19 cellular contexts compared by ENCODE assay signal in the genomic region with DNA sequence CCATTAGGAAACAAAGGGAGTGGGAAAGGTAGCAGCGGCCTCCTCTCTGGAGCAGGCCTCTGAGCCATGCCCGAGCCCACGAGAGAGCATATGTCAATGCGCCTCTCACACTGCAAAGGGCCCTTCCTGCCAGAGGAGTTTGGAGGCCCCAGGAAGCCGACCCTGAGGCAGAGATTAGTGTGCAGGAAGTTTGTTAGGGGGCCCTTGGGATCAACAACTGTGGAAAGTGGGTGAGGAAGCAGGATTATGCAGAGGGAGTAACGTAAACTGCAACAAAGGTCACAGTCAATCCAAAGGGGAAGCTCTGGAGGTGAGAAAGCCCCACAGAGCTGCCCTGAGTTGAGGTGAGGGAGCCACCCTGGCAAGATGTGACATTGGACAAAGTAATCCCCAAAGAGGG. TPM values are rescaled to one million over a fixed set of nuclear protein-coding genes. Genes with fewer than 3 reads are reported as not detected.
DNase-seq lines count a peak whose midpoint lies in the region; ATAC-seq, FAIRE-seq and TF ChIP-seq lines count a peak whose summit lies in the region.
"Had no signal": no experiment of that assay in that cellular context is flagged by ENCODE, and none has a peak within 500 bp of the region (broad histone marks: within the 10 kb centered on the region; RNA-seq: fewer than 3 reads in every experiment).

No MANE protein-coding gene starts in this region.

- H3K9me3 Mint-ChIP-seq in endodermal cell, result peaks cover 54% of the 10 kb centered on the region
- no peaks in the 10 kb centered on the region for H3K9me3 Mint-ChIP-seq in activated CD4-positive, alpha-beta memory T cell treated with anti-CD3 and anti-CD28 coated beads for 36 hours

- WGBS in endodermal cell (ENCODE audit: insufficient coverage in 1 of 2, insufficient read length in 1 of 2), 2 experiments, result 83 to 84% methylated on average over 3 to 6 of the region's 6 CpGs

- no peak for ATAC-seq in Right ventricle myocardium inferior

- no peak overlapping the region for H3K4me3 Mint-ChIP-seq in endodermal cell
- H3K4me3 Mint-ChIP-seq in activated CD4-positive, alpha-beta memory T cell treated with anti-CD3 and anti-CD28 coated beads for 36 hours, result no peak overlapping the region

- no peaks in the 10 kb centered on the region for H3K27me3 Mint-ChIP-seq in endodermal cell (ENCODE audit: insufficient read depth)
- no peaks in the 10 kb centered on the region for H3K27me3 Mint-ChIP-seq in activated CD4-positive, alpha-beta memory T cell treated with anti-CD3 and anti-CD28 coated beads for 36 hours

- H3K4me1 ChIP-seq in cardiac muscle cell (ENCODE audit: low read depth), result peaks cover 22% of the 10 kb centered on the region
- H3K4me1 ChIP-seq in endodermal cell (ENCODE audit: control insufficient read depth, insufficient read depth, low read length), result peaks cover 5% of the 10 kb centered on the region
- peaks cover 31 to 41% of the 10 kb centered on the region in 2 experiments for H3K4me1 ChIP-seq in neutrophil (ENCODE audit: control insufficient read depth in 1 of 2, insufficient read depth in 1 of 2, low read depth in 1 of 2, low read length in 1 of 2)

- no peak overlapping the region for H3K9ac ChIP-seq in endodermal cell (ENCODE audit: extremely low read depth, low read length, poor library complexity, severe bottlenecking)
- H3K9ac ChIP-seq: BLaER1 treated with 17β-estradiol and CSF1 and Interleukin-3, amounts not matched to agents 10 nM and 100 nM had no signal

- TF ChIP-seq CTCF in cardiac muscle cell (IDR thresholded peaks at IDR 0.05; ENCODE audit: low read depth, low read length) (no peak), endodermal cell (conservative IDR thresholded peaks at IDR 0.05) (no peak), neutrophil (IDR thresholded peaks at IDR 0.05) (no peak)

- peaks cover 2% of the 10 kb centered on the region for H3K36me3 Mint-ChIP-seq in endodermal cell (ENCODE audit: low read depth)
- no peaks in the 10 kb centered on the region for H3K36me3 Mint-ChIP-seq in activated CD4-positive, alpha-beta memory T cell treated with anti-CD3 and anti-CD28 coated beads for 36 hours

- H3K4me1 Mint-ChIP-seq in endodermal cell, result peaks cover 27% of the 10 kb centered on the region
- peaks cover 14% of the 10 kb centered on the region for H3K4me1 Mint-ChIP-seq in activated CD4-positive, alpha-beta memory T cell treated with anti-CD3 and anti-CD28 coated beads for 36 hours (ENCODE audit: low read depth)

- no peaks in the 10 kb centered on the region for H3K27me3 ChIP-seq in cardiac muscle cell
- H3K27me3 ChIP-seq in endodermal cell (ENCODE audit: control insufficient read depth, insufficient read depth, low read length, poor library complexity, severe bottlenecking), result no peaks in the 10 kb centered on the region
- no peaks in the 10 kb centered on the region for H3K27me3 ChIP-seq in neutrophil

- POLR2A ChIA-PET in activated CD4-positive, alpha-beta memory T cell treated with anti-CD3 and anti-CD28 coated beads for 36 hours (lab: Charles Lee), result interaction anchor here (1.1 kb wide), 1 partner anchor 13 kb away, joined by 3 read pairs; no protein-coding TSS in a partner anchor

- no peak for FAIRE-seq in GM12891 (lab: Jason Lieb, UNC)
- no peak for FAIRE-seq in H54 (lab: Jason Lieb, UNC)

- H3K4me3 ChIP-seq in cardiac muscle cell (no peak overlapping the region), endodermal cell (ENCODE audit: low read length) (no peak overlapping the region), neutrophil (ENCODE audit: low read depth in 1 of 2, low read length in 1 of 2) (no peak overlapping the region)
- H3K4me3 ChIP-seq: BLaER1 treated with 17β-estradiol and CSF1 and Interleukin-3, amounts not matched to agents 10 nM and 100 nM had no signal

- H3K27ac Mint-ChIP-seq in endodermal cell, result peak overlapping the region; percentile 86
- H3K27ac Mint-ChIP-seq in activated CD4-positive, alpha-beta memory T cell treated with anti-CD3 and anti-CD28 coated beads for 36 hours, result no peak overlapping the region

- peak overlapping the region; percentile 64 for H3K27ac ChIP-seq in cardiac muscle cell
- H3K27ac ChIP-seq in endodermal cell (ENCODE audit: low read depth, low read length), result no peak overlapping the region
- H3K27ac ChIP-seq in neutrophil, result peak overlapping the region; percentile 69
- H3K27ac ChIP-seq: RWPE1 had no signal

- TF ChIP-seq POLR2A in GM12891 (IDR thresholded peaks at IDR 0.05; ENCODE audit: low read depth, low read length), result no peak
- TF ChIP-seq POLR2A in H54 (IDR thresholded peaks at IDR 0.05; ENCODE audit: low read depth, low read length), result no peak

- H3K36me3 ChIP-seq in cardiac muscle cell (no peaks in the 10 kb centered on the region), endodermal cell (ENCODE audit: control insufficient read depth, insufficient read depth, low read length) (no peaks in the 10 kb centered on the region), neutrophil (no peaks in the 10 kb centered on the region)
- H3K36me3 ChIP-seq: BLaER1 treated with 17β-estradiol and CSF1 and Interleukin-3, amounts not matched to agents 10 nM and 100 nM had no signal

- intact Hi-C loops in Right ventricle myocardium inferior (cut with DNase I), result no loop called here
- intact Hi-C loops in activated CD4-positive, alpha-beta memory T cell treated with anti-CD3 and anti-CD28 coated beads for 36 hours (cut with micrococcal nuclease), result no loop called here

- H3K9me3 ChIP-seq in cardiac muscle cell (ENCODE audit: low read depth) (no peaks in the 10 kb centered on the region), endodermal cell (ENCODE audit: control insufficient read depth, low read length) (no peaks in the 10 kb centered on the region), neutrophil (no peaks in the 10 kb centered on the region)
- H3K9me3 ChIP-seq: BLaER1 treated with 17β-estradiol and CSF1 and Interleukin-3, amounts not matched to agents 10 nM and 100 nM had no signal

- DNase-seq in cardiac muscle cell (ENCODE audit: low read depth in 1 of 2, low spot score in 1 of 2), result no peak
- no peak for DNase-seq in Right ventricle myocardium inferior (ENCODE audit: missing footprints)
- DNase-seq in endodermal cell, result peak; percentile 49
- DNase-seq in GM12891 (ENCODE audit: insufficient read length, low spot score), result no peak
- no peak for DNase-seq in NCI-H146 (lab: John Stamatoyannopoulos, UW)
- DNase-seq in H54 (ENCODE audit: insufficient read length, low spot score), result no peak
- DNase-seq in activated CD4-positive, alpha-beta memory T cell treated with anti-CD3 and anti-CD28 coated beads for 36 hours, result no peak
- DNase-seq: 8988T, DMS153, IMR-90, Kasumi-1, NCI-H1417, NCI-H2029 treated with DMSO at 0.1 percent for 48 hours, NCI-H524 treated with DMSO at 0.1 percent for 48 hours, OCI-M1 had no signal

- CTCF ChIA-PET in activated CD4-positive, alpha-beta memory T cell treated with anti-CD3 and anti-CD28 coated beads for 36 hours (lab: Charles Lee), result no interaction called here

TF ChIP-seq in GM12891, 5 proteins besides CTCF, POLR2A, EP300 and RAD21:
- no peak for TF ChIP-seq TAF1 (IDR thresholded peaks at IDR 0.05; ENCODE audit: low read depth, low read length)

RNA-seq across cellular contexts. Expression of a gene that starts 17.4 kb away (rescaled TPM):
- total RNA-seq in cardiac muscle cell, result 9.0 and 11.6 TPM in 2 replicates
- 8.3 and 10.4 TPM in 2 replicates for polyA plus RNA-seq in cardiac muscle cell
- 2.4 TPM for total RNA-seq in Right ventricle myocardium inferior
- total RNA-seq in endodermal cell, result 1 to 10 TPM; 8.4 to 9.9 TPM
- 17.5 TPM for polyA plus RNA-seq in endodermal cell (2013, experiment 1 of 2)
- polyA plus RNA-seq in endodermal cell (2013, experiment 2 of 2), result 14.4 TPM
- 0.37 TPM for polyA plus RNA-seq in GM12891 (2012; ENCODE audit: low read depth, missing spikeins)
- under 1 TPM; 0.76 to 0.92 TPM for total RNA-seq in activated CD4-positive, alpha-beta memory T cell treated with anti-CD3 and anti-CD28 coated beads for 36 hours
- total RNA-seq: HT-29 had no signal
